15 cellular contexts compared by ENCODE assay signal in genomic region chr3:69292185-69292584, GRCh38.
A peak's percentile ranks its signal among the peaks of the same experiment; 100 is the strongest.
DNase-seq lines count a peak whose midpoint lies in the region; ATAC-seq and TF ChIP-seq lines count a peak whose summit lies in the region.
"Had no signal": no experiment of that assay in that cellular context is flagged by ENCODE, and none has a peak within 500 bp of the region (broad histone marks: within the 10 kb centered on the region; RNA-seq: fewer than 3 reads in every experiment).

No MANE protein-coding gene starts in this region.

- peaks cover 3% of the 10 kb centered on the region for H3K36me3 ChIP-seq in right atrium auricular region
- H3K36me3 ChIP-seq in endodermal cell (ENCODE audit: control insufficient read depth, insufficient read depth, low read length), result no peaks in the 10 kb centered on the region
- no peaks in the 10 kb centered on the region for H3K36me3 ChIP-seq in CD8-positive, alpha-beta T cell (ENCODE audit: insufficient read depth, low read length)

- H3K9me3 Mint-ChIP-seq in endodermal cell, result no peaks in the 10 kb centered on the region
- H3K9me3 Mint-ChIP-seq in CD8-positive, alpha-beta T cell, result no peaks in the 10 kb centered on the region
- H3K9me3 Mint-ChIP-seq in naive thymus-derived CD8-positive, alpha-beta T cell, result no peaks in the 10 kb centered on the region

- no peak for TF ChIP-seq CTCF in right atrium auricular region (IDR thresholded peaks at IDR 0.05)
- TF ChIP-seq CTCF in endodermal cell (conservative IDR thresholded peaks at IDR 0.05), result no peak
- TF ChIP-seq CTCF in CD8-positive, alpha-beta T cell (IDR thresholded peaks at IDR 0.05), result no peak

- H3K4me3 Mint-ChIP-seq in endodermal cell, result no peak overlapping the region
- no peak overlapping the region for H3K4me3 Mint-ChIP-seq in CD8-positive, alpha-beta T cell
- no peak overlapping the region for H3K4me3 Mint-ChIP-seq in naive thymus-derived CD8-positive, alpha-beta T cell

- intact Hi-C loops in cardiac septum (cut with DNase I), result no loop called here
- intact Hi-C loops in CD8-positive, alpha-beta T cell (cut with DNase I, micrococcal nuclease), result no loop called here

- POLR2A ChIA-PET in CD8-positive, alpha-beta T cell (lab: Charles Lee), result no interaction called here
- POLR2A ChIA-PET in naive thymus-derived CD8-positive, alpha-beta T cell (lab: Charles Lee), result no interaction called here

- H3K27ac ChIP-seq in right atrium auricular region, result peak overlapping the region; percentile 36 to 66
- H3K27ac ChIP-seq in endodermal cell (ENCODE audit: low read depth, low read length), result no peak overlapping the region
- no peak overlapping the region for H3K27ac ChIP-seq in CD8-positive, alpha-beta T cell (ENCODE audit: low read depth, low read length)

- 70 to 96% methylated on average over 3 to 4 of the region's 4 CpGs for WGBS in endodermal cell (ENCODE audit: insufficient coverage in 1 of 2, insufficient read length in 1 of 2), 2 experiments

- no peak overlapping the region for H3K9ac ChIP-seq in endodermal cell (ENCODE audit: extremely low read depth, low read length, poor library complexity, severe bottlenecking)

- H3K27me3 ChIP-seq in right atrium auricular region, result no peaks in the 10 kb centered on the region
- H3K27me3 ChIP-seq in endodermal cell (ENCODE audit: control insufficient read depth, insufficient read depth, low read length, poor library complexity, severe bottlenecking), result no peaks in the 10 kb centered on the region
- H3K27me3 ChIP-seq in CD8-positive, alpha-beta T cell (ENCODE audit: insufficient read depth, low read length), result no peaks in the 10 kb centered on the region

- no peak overlapping the region for H3K27ac Mint-ChIP-seq in endodermal cell
- no peak overlapping the region for H3K27ac Mint-ChIP-seq in CD8-positive, alpha-beta T cell
- H3K27ac Mint-ChIP-seq in naive thymus-derived CD8-positive, alpha-beta T cell, result no peak overlapping the region

- CTCF ChIA-PET in CD8-positive, alpha-beta T cell (lab: Charles Lee), result interaction anchor here (1.2 kb wide), 1 partner anchor 14 kb away, joined by 3 read pairs; no protein-coding TSS in a partner anchor

- H3K4me1 Mint-ChIP-seq in endodermal cell, result peaks cover 65% of the 10 kb centered on the region
- H3K4me1 Mint-ChIP-seq in CD8-positive, alpha-beta T cell (ENCODE audit: low read depth), result peaks cover 9% of the 10 kb centered on the region
- peaks cover 0 to 11% (median 0%) of the 10 kb centered on the region in 4 donors for H3K4me1 Mint-ChIP-seq in naive thymus-derived CD8-positive, alpha-beta T cell

- DNase-seq in right atrium auricular region (ENCODE audit: low spot score) (no peak), cardiac septum (ENCODE audit: low spot score) (no peak), endodermal cell (peak; percentile 61), kidney tubule cell (ENCODE audit: low spot score) (peak; percentile 57), GM19240 (ENCODE audit: insufficient read length, low spot score) (no peak)
- no peak for DNase-seq in CD8-positive, alpha-beta T cell
- DNase-seq in naive thymus-derived CD8-positive, alpha-beta T cell, result no peak
- DNase-seq: ACHN, C1 segment of cervical spinal cord, NCI-H1105 treated with DMSO at 0.1 percent for 48 hours, NCI-H1694, NCI-H2081 treated with DMSO at 0.1 percent for 48 hours, NCI-H526 had no signal

- no peaks in the 10 kb centered on the region for H3K9me3 ChIP-seq in right atrium auricular region
- H3K9me3 ChIP-seq in endodermal cell (ENCODE audit: control insufficient read depth, low read length), result no peaks in the 10 kb centered on the region
- H3K9me3 ChIP-seq in CD8-positive, alpha-beta T cell (ENCODE audit: low read length), result no peaks in the 10 kb centered on the region

- no peak for ATAC-seq in CD8-positive, alpha-beta T cell
- ATAC-seq in naive thymus-derived CD8-positive, alpha-beta T cell, result no peak
- ATAC-seq: HCT116, K562 had no signal

- peaks cover 0 to 23% of the 10 kb centered on the region in 2 donors for H3K4me1 ChIP-seq in right atrium auricular region
- peaks cover 22% of the 10 kb centered on the region for H3K4me1 ChIP-seq in endodermal cell (ENCODE audit: control insufficient read depth, insufficient read depth, low read length)
- no peaks in the 10 kb centered on the region for H3K4me1 ChIP-seq in CD8-positive, alpha-beta T cell (ENCODE audit: insufficient read depth, low read length)

- peaks cover 2% of the 10 kb centered on the region for H3K27me3 Mint-ChIP-seq in endodermal cell (ENCODE audit: insufficient read depth)
- H3K27me3 Mint-ChIP-seq in CD8-positive, alpha-beta T cell (ENCODE audit: low read depth), result no peaks in the 10 kb centered on the region
- H3K27me3 Mint-ChIP-seq in naive thymus-derived CD8-positive, alpha-beta T cell, result no peaks in the 10 kb centered on the region

- no peaks in the 10 kb centered on the region for H3K36me3 Mint-ChIP-seq in endodermal cell (ENCODE audit: low read depth)
- H3K36me3 Mint-ChIP-seq in CD8-positive, alpha-beta T cell, result no peaks in the 10 kb centered on the region
- no peaks in the 10 kb centered on the region for H3K36me3 Mint-ChIP-seq in naive thymus-derived CD8-positive, alpha-beta T cell

- H3K4me3 ChIP-seq in right atrium auricular region (no peak overlapping the region), endodermal cell (ENCODE audit: low read length) (no peak overlapping the region)
- H3K4me3 ChIP-seq in CD8-positive, alpha-beta T cell (ENCODE audit: low read depth, low read length), result no peak overlapping the region
- H3K4me3 ChIP-seq: K562 had no signal

Comparison
In these comparisons a context has a peak if more than half of its experiments do, and no peak if none do; other contexts are left out.
1. DNase-seq: peak in endodermal cell (single experiment) and kidney tubule cell (single experiment); none in right atrium auricular region (single experiment), cardiac septum (single experiment), GM19240 (single experiment), CD8-positive, alpha-beta T cell (0 of 7) and naive thymus-derived CD8-positive, alpha-beta T cell (0 of 10).
2. H3K27ac ChIP-seq: peak in right atrium auricular region (2 of 2); none in endodermal cell (single experiment) and CD8-positive, alpha-beta T cell (single experiment).